ENCODE assay signal across 9 cellular contexts in genomic region chr17:41777579-41778188, GRCh38. TPM values are rescaled to one million over a fixed set of nuclear protein-coding genes. Genes with fewer than 3 reads are reported as not detected.
A peak's percentile ranks its signal among the peaks of the same experiment; 100 is the strongest.
DNase-seq lines count a peak whose midpoint lies in the region; ATAC-seq, FAIRE-seq and TF ChIP-seq lines count a peak whose summit lies in the region.
"Had no signal": no experiment of that assay in that cellular context is flagged by ENCODE, and none has a peak within 500 bp of the region (broad histone marks: within the 10 kb centered on the region; RNA-seq: fewer than 3 reads in every experiment).

No MANE protein-coding gene starts in this region.

- H3K4me1 ChIP-seq in lower lobe of right lung: peaks cover 91% of the 10 kb centered on the region
- no peaks in the 10 kb centered on the region for H3K4me1 ChIP-seq in A673 (ENCODE audit: insufficient read depth, low read length, poor library complexity, severe bottlenecking)

- no peaks in the 10 kb centered on the region for H3K9me3 Mint-ChIP-seq in dendritic cell treated with granulocyte-macrophage colony-stimulating factor and Interleukin-4, amounts not matched to agents 40 ng/mL and 50 ng/mL, for 4 days

- H3K4me1 Mint-ChIP-seq in dendritic cell treated with granulocyte-macrophage colony-stimulating factor and Interleukin-4, amounts not matched to agents 40 ng/mL and 50 ng/mL, for 4 days (ENCODE audit: low read depth): peaks cover 89% of the 10 kb centered on the region

- CTCF ChIA-PET in A673 (lab: Charles Lee): no interaction called here

- ATAC-seq in lower lobe of right lung (peak; percentile 82 to 85), GM21619 (IDR thresholded peaks at IDR 0.05; ENCODE audit: unreplicated experiment) (no peak)

- no TSS peak for BruUV-seq in A673 (replicated peaks; lab: Mats Ljungman, UMichigan)

- peaks cover 68% of the 10 kb centered on the region for H3K36me3 Mint-ChIP-seq in dendritic cell treated with granulocyte-macrophage colony-stimulating factor and Interleukin-4, amounts not matched to agents 40 ng/mL and 50 ng/mL, for 4 days (ENCODE audit: low read depth)
- H3K36me3 Mint-ChIP-seq: activated naive CD8-positive, alpha-beta T cell had no signal

- DNase-seq in Caki2 (ENCODE audit: low read depth) (peak; percentile 95), NCI-H345 (lab: John Stamatoyannopoulos, UW) (peak; percentile 73), lower lobe of right lung (peak; percentile 71), urothelium cell line (ENCODE audit: low spot score) (peak; percentile 59), A673 (ENCODE audit: low spot score) (no peak), posterior vena cava (ENCODE audit: low spot score) (no peak)

- no peak for FAIRE-seq in urothelium cell line (lab: Jason Lieb, UNC)

- H3K27me3 ChIP-seq in lower lobe of right lung (ENCODE audit: low read depth) (no peaks in the 10 kb centered on the region), A673 (replicated peaks; ENCODE audit: insufficient read depth, low read depth, low read length, poor library complexity) (no peaks in the 10 kb centered on the region)

- peak overlapping the region; percentile 83 for H3K27ac ChIP-seq in lower lobe of right lung
- no peak overlapping the region for H3K27ac ChIP-seq in A673 (ENCODE audit: low read depth, low read length, poor library complexity, severe bottlenecking)

- H3K4me3 Mint-ChIP-seq in dendritic cell treated with granulocyte-macrophage colony-stimulating factor and Interleukin-4, amounts not matched to agents 40 ng/mL and 50 ng/mL, for 4 days: no peak overlapping the region
- H3K4me3 Mint-ChIP-seq: activated naive CD8-positive, alpha-beta T cell had no signal

- H3K4me3 ChIP-seq in lower lobe of right lung: no peak overlapping the region
- H3K4me3 ChIP-seq in A673 (ENCODE audit: low read depth, low read length, poor library complexity, severe bottlenecking): no peak overlapping the region

- POLR2A ChIA-PET in A673 (lab: Charles Lee; ENCODE audit: low non-redundant PET): no interaction called here

- peaks cover 22% of the 10 kb centered on the region for H3K27me3 Mint-ChIP-seq in dendritic cell treated with granulocyte-macrophage colony-stimulating factor and Interleukin-4, amounts not matched to agents 40 ng/mL and 50 ng/mL, for 4 days
- H3K27me3 Mint-ChIP-seq: activated naive CD8-positive, alpha-beta T cell had no signal

- no peaks in the 10 kb centered on the region for H3K9me3 ChIP-seq in lower lobe of right lung
- H3K9me3 ChIP-seq in A673 (ENCODE audit: low read depth, low read length, poor library complexity, severe bottlenecking): no peaks in the 10 kb centered on the region

- intact Hi-C loops in dendritic cell treated with granulocyte-macrophage colony-stimulating factor and Interleukin-4, amounts not matched to agents 40 ng/mL and 50 ng/mL, for 4 days (cut with micrococcal nuclease): no loop called here
- intact Hi-C loops in lower lobe of right lung (cut with DNase I) (no loop called here), A673 (cut with micrococcal nuclease; ENCODE audit: unreplicated experiment) (no loop called here), posterior vena cava (cut with DNase I) (no loop called here)

- H3K27ac Mint-ChIP-seq in dendritic cell treated with granulocyte-macrophage colony-stimulating factor and Interleukin-4, amounts not matched to agents 40 ng/mL and 50 ng/mL, for 4 days: peak overlapping the region; percentile 25
- H3K27ac Mint-ChIP-seq: activated naive CD8-positive, alpha-beta T cell had no signal

- no peak for TF ChIP-seq CTCF in lower lobe of right lung (IDR thresholded peaks at IDR 0.05)
- no peak for TF ChIP-seq CTCF in A673 (conservative IDR thresholded peaks at IDR 0.05; ENCODE audit: low read depth, low read length)

- H3K36me3 ChIP-seq in lower lobe of right lung: peaks cover 2% of the 10 kb centered on the region
- H3K36me3 ChIP-seq in A673 (ENCODE audit: insufficient read depth, low read length, poor library complexity, severe bottlenecking): no peaks in the 10 kb centered on the region

- in situ Hi-C loops in Caki2 (cut with HindIII; ENCODE audit: low pct_unique_long_range_greater_than_20kb, low sequenced_read_pairs): no loop called here

RNA-seq across cellular contexts. Expression of gene JUP, which starts 8.8 kb away (rescaled TPM):
- total RNA-seq in Caki2 (2014; rRNA removed; shearing (Covaris generic); ENCODE audit: low replicate concordance): 56.9 and 111 TPM in 2 replicates
- total RNA-seq in lower lobe of right lung (92.5 TPM), A673 (2021) (15.7 and 25.2 TPM in 2 replicates), posterior vena cava (10 to 100 TPM; 14.6 to 21.2 TPM)

RNA-seq across cellular contexts. Expression of gene P3H4, which starts 34.1 kb away (rescaled TPM):
- total RNA-seq in Caki2 (2014; rRNA removed; shearing (Covaris generic); ENCODE audit: low replicate concordance): 148 and 200 TPM in 2 replicates
- total RNA-seq in lower lobe of right lung (9.2 TPM), A673 (2021) (5.9 and 6.6 TPM in 2 replicates), posterior vena cava (10 to 100 TPM; 10.1 to 12.1 TPM)

RNA-seq across cellular contexts. Expression of gene FKBP10, which starts 35.1 kb away (rescaled TPM):
- total RNA-seq in Caki2 (2014; rRNA removed; shearing (Covaris generic); ENCODE audit: low replicate concordance): 315 and 351 TPM in 2 replicates
- total RNA-seq in lower lobe of right lung: 27.4 TPM
- total RNA-seq in A673 (2021): 30.0 and 43.6 TPM in 2 replicates
- 100 to 1,000 TPM in 1 of 2 donors, 10 to 100 TPM in 1; 91.3 to 134 TPM for total RNA-seq in posterior vena cava

RNA-seq across cellular contexts. Expression of gene HAP1, which starts 43.2 kb away (rescaled TPM):
- total RNA-seq in Caki2 (2014; rRNA removed; shearing (Covaris generic); ENCODE audit: low replicate concordance): not detected in 2 replicates
- 0.62 TPM for total RNA-seq in lower lobe of right lung
- 1.4 and 1.5 TPM in 2 replicates for total RNA-seq in A673 (2021)
- total RNA-seq in posterior vena cava: under 1 TPM in 1 of 2 donors, not detected in 1; 0.19 TPM

RNA-seq across cellular contexts. Expression of gene NT5C3B, which starts 58.3 kb away (rescaled TPM):
- 69.5 and 97.0 TPM in 2 replicates for total RNA-seq in Caki2 (2014; rRNA removed; shearing (Covaris generic); ENCODE audit: low replicate concordance)
- total RNA-seq in lower lobe of right lung (32.0 TPM), A673 (2021) (46.7 and 50.7 TPM in 2 replicates), posterior vena cava (10 to 100 TPM; 49.1 to 61.8 TPM)

Comparison
In these comparisons a context has a peak if more than half of its experiments do, and no peak if none do; other contexts are left out.
1. DNase-seq: peak in Caki2 (single experiment), NCI-H345 (single experiment), lower lobe of right lung (single experiment) and urothelium cell line (single experiment); none in A673 (single experiment) and posterior vena cava (single experiment).
2. RNA of gene P3H4, which starts 34.1 kb away (total RNA-seq): 148 to 200 TPM in Caki2; 10.1 to 12.1 TPM in posterior vena cava, 9.2 TPM in lower lobe of right lung (single experiment) and 5.9 to 6.6 TPM in A673; every median in the first group is over 10 times any median in the second.